ENCODE assay signal across 24 cellular contexts in the genomic region with DNA sequence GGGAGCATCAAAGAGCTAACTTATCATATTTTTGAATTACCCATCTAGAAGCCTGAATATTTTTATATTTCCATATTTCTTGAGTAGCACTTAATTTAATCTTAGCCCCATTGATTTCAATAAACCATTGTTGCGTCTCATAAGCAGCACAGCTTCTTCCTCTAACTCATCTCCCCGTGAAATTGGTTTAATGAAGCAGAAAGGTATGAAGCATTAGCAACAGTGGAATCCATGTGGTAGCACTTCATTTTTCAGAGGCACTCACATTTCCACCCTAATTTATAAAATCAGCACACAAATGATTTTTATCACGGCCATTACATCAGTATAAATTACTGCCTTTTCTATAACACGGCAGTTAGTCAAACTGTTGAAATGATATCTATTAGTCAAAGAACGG.
"Had no signal": no experiment of that assay in that cellular context is flagged by ENCODE, and none has a peak within 500 bp of the region (broad histone marks: within the 10 kb centered on the region; RNA-seq: fewer than 3 reads in every experiment).

No MANE protein-coding gene starts in this region.

- H3K27ac ChIP-seq: dorsolateral prefrontal cortex, esophagus muscularis mucosa, gastroesophageal sphincter, parathyroid adenoma, psoas muscle, spleen, thoracic aorta had no signal

- DNase-seq: cortex of kidney; dorsolateral prefrontal cortex; effector CD8-positive, alpha-beta T cell; immature natural killer cell; kidney; left colon; left ventricle myocardium superior; mesenchymal stem cell; midbrain; psoas muscle; spleen; stimulated activated CD4-positive, alpha-beta T cell treated with anti-CD3 and anti-CD28 coated beads, Interleukin-15, amount 100 ng/mL, for 24 hours; stimulated activated CD4-positive, alpha-beta T cell treated with anti-CD3 and anti-CD28 coated beads, Interleukin-1b, Interleukin-23, amount 100 ng/mL, for 48 hours; stimulated activated CD4-positive, alpha-beta T cell treated with anti-CD3 and anti-CD28 coated beads, Interleukin-4, amount 100 ng/mL, for 24 hours; stimulated activated naive B cell treated with anti-CD40 and anti-IgM and Interleukin-4, amounts not matched to agents 10 μg/mL and 1 μg/mL and 100 μg/mL, for 72 hours; stimulated activated naive CD8-positive, alpha-beta T cell treated with anti-CD3 and anti-CD28 coated beads, Interleukin-15, amount 100 ng/mL, for 72 hours; trophoblast cell had no signal

- FAIRE-seq: kidney had no signal

- H3K4me3 ChIP-seq: dorsolateral prefrontal cortex, esophagus muscularis mucosa, gastroesophageal sphincter, lung, psoas muscle, spleen, thoracic aorta had no signal

- ATAC-seq: gastroesophageal sphincter; left colon; left ventricle myocardium superior; natural killer cell treated with Interleukin-12 subunit alpha and Interleukin-12 subunit beta and Interleukin-15 and Interleukin-18, amount 100 ng/mL, for 72 hours; psoas muscle; sciatic nerve; stimulated activated naive B cell treated with anti-CD40 and anti-IgM and Interleukin-4, amounts not matched to agents 10 μg/mL and 1 μg/mL and 100 μg/mL, for 72 hours; stimulated activated naive CD8-positive, alpha-beta T cell treated with anti-CD3 and anti-CD28 coated beads, Interleukin-15, amount 100 ng/mL, for 72 hours had no signal

- H3K9me3 ChIP-seq: gastroesophageal sphincter, psoas muscle, spleen, thoracic aorta had no signal

- H3K27me3 ChIP-seq: esophagus muscularis mucosa, gastroesophageal sphincter, spleen had no signal

- H3K36me3 ChIP-seq: esophagus muscularis mucosa, gastroesophageal sphincter, spleen, thoracic aorta had no signal

- H3K4me1 ChIP-seq: esophagus muscularis mucosa, gastroesophageal sphincter, parathyroid adenoma, psoas muscle, spleen had no signal
